In genomic region chrX:17976955-17977354, GRCh38 we compare ENCODE assay signal across 25 cellular contexts.
"Had no signal": no experiment of that assay in that cellular context is flagged by ENCODE, and none has a peak within 500 bp of the region (broad histone marks: within the 10 kb centered on the region; RNA-seq: fewer than 3 reads in every experiment).

No MANE protein-coding gene starts in this region.

- FAIRE-seq: endometrium, islet of Langerhans, keratinocyte had no signal

- H3K4me3 ChIP-seq: colonic mucosa, esophagus squamous epithelium, gastrocnemius medialis, heart right ventricle, left lung, lower lobe of right lung, mucosa of descending colon had no signal

- H3K9me3 ChIP-seq: colonic mucosa, gastrocnemius medialis, heart right ventricle, left lung, lower lobe of right lung, mucosa of descending colon had no signal

- H3K27ac ChIP-seq: colonic mucosa, epithelial cell of prostate, esophagus squamous epithelium, gastrocnemius medialis, heart right ventricle, left lung, lower lobe of right lung had no signal

- DNase-seq: colonic mucosa; cortex of kidney; effector CD8-positive, alpha-beta T cell; effector memory CD8-positive, alpha-beta T cell; endodermal cell; erythroblast; esophagus squamous epithelium; foreskin fibroblast; foreskin melanocyte; gastrocnemius medialis; glutamatergic neuron; head of caudate nucleus; heart right ventricle; hippocampal formation; left cardiac atrium; left lung; left ventricle myocardium superior; lower lobe of right lung; mesenchymal stem cell; mucosa of descending colon; naive B cell had no signal

- H3K36me3 ChIP-seq: colonic mucosa, esophagus squamous epithelium, gastrocnemius medialis, heart right ventricle, left lung, lower lobe of right lung had no signal

- H3K4me1 ChIP-seq: colonic mucosa, esophagus squamous epithelium, gastrocnemius medialis, heart right ventricle, left lung, lower lobe of right lung had no signal
